1 cellular context compared by ENCODE assay signal in genomic region chr2:75853441-75853840, GRCh38.
TF ChIP-seq lines count a peak whose summit lies in the region.

No MANE protein-coding gene starts in this region.

TF ChIP-seq in SK-N-SH treated with all-trans-retinoic acid at 6 μM for 48 hours, 23 proteins besides CTCF, POLR2A, EP300 and RAD21 (continued from another document):
- TF ChIP-seq PATZ1 (CRISPR knock-in tag; IDR thresholded peaks at IDR 0.05; ENCODE audit: borderline replicate concordance) (no peak), SNAI2 (CRISPR knock-in tag; IDR thresholded peaks at IDR 0.05) (no peak), ZFP3 (CRISPR knock-in tag; IDR thresholded peaks at IDR 0.05) (no peak)
